In genomic region chr20:50509923-50510705, GRCh38 we compare ENCODE assay signal across 1 cellular context.
TF ChIP-seq lines count a peak whose summit lies in the region.

PTPN1 (plus strand) TSS chr20:50510383; CDS start chr20:50510528, 145 bp downstream.

TF ChIP-seq in HepG2, 621 proteins besides CTCF, POLR2A, EP300 and RAD21 (continued from another document and continues in another):
- TF ChIP-seq ZBTB40 (IDR thresholded peaks at IDR 0.05) (no peak), ZBTB40 (CRISPR knock-in tag; IDR thresholded peaks at IDR 0.05) (peak; percentile 87), ZNF124 (CRISPR knock-in tag; IDR thresholded peaks at IDR 0.05) (peak; percentile 69), ZNF879 (CRISPR knock-in tag; IDR thresholded peaks at IDR 0.05) (0 out of 2 replicates have a peak, but pooled peaks have one; percentile 46), SMAD9 (CRISPR knock-in tag; IDR thresholded peaks at IDR 0.05) (peak; percentile 45; the same call in 1 of the 2 replicates), MLLT10 (CRISPR knock-in tag; IDR thresholded peaks at IDR 0.05) (no peak), ZMYM2 (CRISPR knock-in tag; IDR thresholded peaks at IDR 0.05) (no peak), KAT7 (CRISPR knock-in tag; IDR thresholded peaks at IDR 0.05; ENCODE audit: borderline replicate concordance) (peak; percentile 96; the same call in 1 of the 2 replicates), PBX2 (CRISPR knock-in tag; IDR thresholded peaks at IDR 0.05) (peak; percentile 53; the same call in 1 of the 2 replicates), ZEB1 (IDR thresholded peaks at IDR 0.05; ENCODE audit: insufficient replicate concordance, low read depth) (no peak), MXD1 (CRISPR knock-in tag; IDR thresholded peaks at IDR 0.05) (peak; percentile 83), ZBTB49 (CRISPR knock-in tag; IDR thresholded peaks at IDR 0.05; ENCODE audit: borderline replicate concordance) (peak; percentile 89), FOSL1 (CRISPR knock-in tag; IDR thresholded peaks at IDR 0.05; ENCODE audit: borderline replicate concordance) (no peak), HMG20A (CRISPR knock-in tag; IDR thresholded peaks at IDR 0.05; ENCODE audit: borderline replicate concordance) (no peak), MEF2D (CRISPR knock-in tag; IDR thresholded peaks at IDR 0.05) (peak; percentile 78), KDM4B (CRISPR knock-in tag; IDR thresholded peaks at IDR 0.05) (peak; percentile 93; the same call in 1 of the 2 replicates), ZFP91 (CRISPR knock-in tag; IDR thresholded peaks at IDR 0.05; ENCODE audit: borderline replicate concordance) (peak; percentile 94), ZNF274 (CRISPR knock-in tag; IDR thresholded peaks at IDR 0.05) (peak; percentile 83), DNMT1 (CRISPR knock-in tag; IDR thresholded peaks at IDR 0.05) (peak; percentile 58; the same call in 1 of the 2 replicates), NBN (conservative IDR thresholded peaks at IDR 0.05) (no peak), ZNF17 (CRISPR knock-in tag; IDR thresholded peaks at IDR 0.05) (no peak), ZNF703 (CRISPR knock-in tag; IDR thresholded peaks at IDR 0.05; ENCODE audit: borderline replicate concordance) (peak; percentile 77), ZNF276 (CRISPR knock-in tag; IDR thresholded peaks at IDR 0.05; ENCODE audit: low read depth) (peak; percentile 50), BRD4 (CRISPR knock-in tag; IDR thresholded peaks at IDR 0.05) (no peak), ZNF687 (CRISPR knock-in tag; IDR thresholded peaks at IDR 0.05) (peak; percentile 96), ZBTB34 (CRISPR knock-in tag; IDR thresholded peaks at IDR 0.05) (no peak), ZBTB33 (CRISPR knock-in tag; IDR thresholded peaks at IDR 0.05) (peak; percentile 31; the same call in 1 of the 2 replicates), ZNF230 (CRISPR knock-in tag; IDR thresholded peaks at IDR 0.05) (no peak; the same call in 1 of the 2 replicates), ISL2 (CRISPR knock-in tag; IDR thresholded peaks at IDR 0.05) (peak; percentile 57; the same call in 1 of the 2 replicates)
